8 cellular contexts compared by ENCODE assay signal in the genomic region with DNA sequence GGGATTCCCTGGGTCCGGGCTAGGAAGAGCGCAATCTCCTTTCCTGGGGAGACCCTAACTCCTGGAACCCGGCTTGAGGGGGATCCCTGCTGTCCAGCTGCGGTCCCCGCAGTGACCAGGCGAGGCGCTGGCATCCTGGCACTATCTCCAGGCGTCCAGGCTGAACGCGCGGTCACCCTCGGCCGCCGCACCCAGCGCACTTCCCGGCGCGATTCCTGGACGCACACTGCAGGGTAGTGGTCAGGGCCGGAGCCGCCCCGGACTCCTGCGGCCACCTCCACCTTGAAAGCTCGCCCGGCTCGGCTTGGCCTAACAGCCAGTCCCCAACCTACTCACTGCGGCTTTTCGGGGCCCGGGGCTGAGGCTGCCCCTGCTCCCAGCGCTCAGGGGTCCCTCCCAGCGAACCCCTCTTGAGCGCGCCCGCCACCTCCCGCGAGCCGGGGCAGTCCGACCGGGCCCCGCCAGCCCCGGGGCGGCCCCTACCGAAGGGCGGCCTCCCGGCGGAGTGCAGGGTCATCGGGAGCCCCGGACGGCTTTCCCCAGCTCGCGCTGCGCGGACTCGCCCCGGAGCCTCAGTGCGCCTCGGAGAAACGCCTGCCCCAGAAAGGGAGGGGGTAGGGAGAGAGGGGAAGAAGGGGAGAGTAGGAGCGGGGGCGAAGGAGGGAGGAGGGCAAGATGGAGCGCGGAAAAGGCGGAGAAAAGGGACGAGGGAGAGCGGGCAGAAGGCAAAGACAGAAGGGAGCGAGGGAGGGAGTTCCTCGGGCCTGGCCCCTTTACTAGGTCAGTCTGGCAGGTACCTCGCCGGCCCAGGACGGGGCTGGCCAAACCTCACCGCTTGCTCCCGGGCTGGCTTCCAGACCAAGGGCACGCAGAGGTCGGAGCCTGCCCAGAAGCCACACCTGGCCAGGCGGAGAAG. TPM values are rescaled to one million over a fixed set of nuclear protein-coding genes. Genes with fewer than 3 reads are reported as not detected.
A peak's percentile ranks its signal among the peaks of the same experiment; 100 is the strongest.
DNase-seq lines count a peak whose midpoint lies in the region; ATAC-seq and TF ChIP-seq lines count a peak whose summit lies in the region.

No MANE protein-coding gene starts in this region.

- intact Hi-C loops in Panc1 (cut with micrococcal nuclease; ENCODE audit: unreplicated experiment): no loop called here
- intact Hi-C loops in vagina (cut with DNase I): no loop called here

- H3K9me3 ChIP-seq in Panc1 (ENCODE audit: control insufficient read depth, insufficient read depth, low read depth, low read length): no peaks in the 10 kb centered on the region
- H3K9me3 ChIP-seq in muscle layer of colon (ENCODE audit: low read length): no peaks in the 10 kb centered on the region
- H3K9me3 ChIP-seq in vagina: no peaks in the 10 kb centered on the region

- TF ChIP-seq POLR2A in vagina (IDR thresholded peaks at IDR 0.05): no peak

- peak; percentile 93 for ATAC-seq in Panc1

- POLR2A ChIA-PET in Panc1 (lab: Charles Lee): no interaction called here

- H3K9ac ChIP-seq in muscle layer of colon (ENCODE audit: low read length): peak overlapping the region; percentile 65

- in situ Hi-C loops in Panc1 (cut with HindIII; ENCODE audit: low pct_unique_long_range_greater_than_20kb, low sequenced_read_pairs): no loop called here

- no TSS peak for BruUV-seq in Panc1 (replicated peaks; lab: Mats Ljungman, UMichigan)

- H3K27me3 ChIP-seq in GM06990 (replicated peaks; ENCODE audit: control insufficient read depth, insufficient read depth, low read length) (no peaks in the 10 kb centered on the region; the same call in 1 of the 2 replicates), H7 (ENCODE audit: control insufficient read depth, insufficient read depth, low read length) (peaks cover 29% of the 10 kb centered on the region), Panc1 (ENCODE audit: control insufficient read depth, insufficient read depth, low read length) (peaks cover 15% of the 10 kb centered on the region), muscle layer of colon (ENCODE audit: control insufficient read depth in 1 of 2, insufficient read depth in 2 of 2, low read length in 2 of 2) (no peaks in the 10 kb centered on the region), vagina (no peaks in the 10 kb centered on the region)

- TF ChIP-seq CTCF in GM06990 (IDR thresholded peaks at IDR 0.05; ENCODE audit: insufficient read depth, low read length, poor library complexity, severe bottlenecking): peak; percentile 40
- peak; percentile 84 for TF ChIP-seq CTCF in Panc1 (IDR thresholded peaks at IDR 0.05)
- TF ChIP-seq CTCF in vagina (IDR thresholded peaks at IDR 0.05): peak in 1 of 3 experiments; percentile 36

- no peak for DNase-seq in GM06990 (ENCODE audit: extremely low read depth, insufficient read length)
- peak; percentile 86 for DNase-seq in H7
- no peak for DNase-seq in Panc1 (ENCODE audit: low read depth, low spot score)
- DNase-seq in fibroblast of gingiva (ENCODE audit: low read depth): peak; percentile 40
- no peak for DNase-seq in vagina (ENCODE audit: extremely low spot score in 2 of 2)
- DNase-seq in activated CD4-positive, CD25-positive, alpha-beta regulatory T cell (lab: John Stamatoyannopoulos, UW): no peak
- no peak for DNase-seq in central memory CD4-positive, alpha-beta T cell

- CTCF ChIA-PET in Panc1 (lab: Charles Lee): interaction anchor here (0.6 kb wide), 1 partner anchor 606 kb away, joined by 3 read pairs; no protein-coding TSS in a partner anchor

- H3K4me3 ChIP-seq in GM06990 (replicated peaks; ENCODE audit: low read depth, low read length): peak overlapping the region; percentile 57
- peak overlapping the region; percentile 72 for H3K4me3 ChIP-seq in H7 (ENCODE audit: insufficient read depth, low read depth, low read length)
- H3K4me3 ChIP-seq in Panc1 (ENCODE audit: low read depth in 2 of 2, low read length in 2 of 2): peak overlapping the region; percentile 31 to 45
- peak overlapping the region; percentile 55 to 67 for H3K4me3 ChIP-seq in muscle layer of colon (ENCODE audit: low read depth in 1 of 2, low read length in 2 of 2)
- peak overlapping the region; percentile 61 to 74 for H3K4me3 ChIP-seq in vagina

- H3K36me3 ChIP-seq in GM06990 (ENCODE audit: control insufficient read depth, insufficient read depth, low read length) (no peaks in the 10 kb centered on the region), H7 (replicated peaks; ENCODE audit: control insufficient read depth, insufficient read depth, low read length) (no peaks in the 10 kb centered on the region; the same call in 1 of the 2 replicates), Panc1 (ENCODE audit: control insufficient read depth, insufficient read depth, low read length) (no peaks in the 10 kb centered on the region), muscle layer of colon (ENCODE audit: insufficient read depth, low read length) (no peaks in the 10 kb centered on the region), vagina (no peaks in the 10 kb centered on the region)

- no peak overlapping the region for H3K27ac ChIP-seq in Panc1 (ENCODE audit: low read length)
- peak overlapping the region; percentile 85 for H3K27ac ChIP-seq in muscle layer of colon (ENCODE audit: low read depth, low read length)
- H3K27ac ChIP-seq in vagina: peak overlapping the region; percentile 85

- no peaks in the 10 kb centered on the region for H3K4me1 ChIP-seq in Panc1 (ENCODE audit: control insufficient read depth, insufficient read depth, low read length)
- H3K4me1 ChIP-seq in muscle layer of colon (ENCODE audit: insufficient read depth, low read length): peaks cover 28% of the 10 kb centered on the region
- peaks cover 13% of the 10 kb centered on the region for H3K4me1 ChIP-seq in vagina

RNA-seq across cellular contexts. Expression of gene POU2AF3, which starts 1.0 kb away (rescaled TPM):
- 0.87 and 1.0 TPM in 2 replicates for total RNA-seq in H7 (2014; rRNA removed; shearing (Covaris generic))
- total RNA-seq in Panc1 (2021; ENCODE audit: unreplicated experiment) (0.64 TPM), vagina (3.2 TPM)
- polyA plus RNA-seq in Panc1 (2012; ENCODE audit: insufficient read length): 0.50 TPM

RNA-seq across cellular contexts. Expression of gene POU2AF2, which starts 53.8 kb away (rescaled TPM):
- total RNA-seq in H7 (2014; rRNA removed; shearing (Covaris generic)): not detected in 2 replicates
- not detected for total RNA-seq in Panc1 (2021; ENCODE audit: unreplicated experiment)
- not detected for polyA plus RNA-seq in Panc1 (2012; ENCODE audit: insufficient read length)
- total RNA-seq in vagina: not detected

Comparison
In these comparisons a context has a peak if more than half of its experiments do, and no peak if none do; other contexts are left out.
1. DNase-seq: peak in H7 (single experiment) and fibroblast of gingiva (single experiment); none in GM06990 (single experiment), Panc1 (single experiment), vagina (0 of 2), activated CD4-positive, CD25-positive, alpha-beta regulatory T cell (0 of 4) and central memory CD4-positive, alpha-beta T cell (single experiment).
2. Peak in every context shown above with its lines, with median percentiles within 50 percentile points of each other: H3K4me3 ChIP-seq.